Comparison of ENCODE assay signal across 20 cellular contexts in the genomic region with DNA sequence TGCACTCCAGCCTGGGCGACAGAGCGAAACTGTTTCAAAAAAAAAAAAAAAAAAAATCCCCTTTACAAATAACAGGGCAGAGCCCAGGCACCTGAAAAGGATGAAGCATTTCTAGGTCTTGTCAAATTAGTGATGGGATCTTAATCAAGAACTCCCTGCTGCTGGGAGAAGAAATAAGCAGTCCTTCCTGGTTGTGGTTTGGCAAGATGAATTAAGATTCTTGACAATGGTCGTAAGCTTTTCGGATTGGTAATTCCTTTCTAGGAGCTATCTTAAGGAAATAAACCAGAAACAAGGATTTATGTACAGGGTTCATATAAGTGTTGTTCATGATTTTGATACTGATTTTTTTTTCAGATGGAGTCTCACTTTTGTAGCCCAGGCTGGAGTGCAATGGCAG. TPM values are rescaled to one million over a fixed set of nuclear protein-coding genes. Genes with fewer than 3 reads are reported as not detected.
"Had no signal": no experiment of that assay in that cellular context is flagged by ENCODE, and none has a peak within 500 bp of the region (broad histone marks: within the 10 kb centered on the region; RNA-seq: fewer than 3 reads in every experiment).

No MANE protein-coding gene starts in this region.

- DNase-seq: effector memory CD4-positive, alpha-beta T cell; gastrocnemius medialis; glutamatergic neuron; islet precursor cell; mucosa of descending colon; psoas muscle; retina; stimulated activated CD4-positive, alpha-beta T cell treated with anti-CD3 and anti-CD28 coated beads, Interleukin-12 subunit alpha, Interleukin-12 subunit beta, amount 100 ng/mL, for 4 hours; stimulated activated naive CD4-positive, alpha-beta T cell; stomach; substantia nigra; transverse colon had no signal

- H3K4me3 ChIP-seq: gastrocnemius medialis, mucosa of descending colon, psoas muscle, skin epidermis, stomach, thoracic aorta, transverse colon had no signal

- H3K9me3 ChIP-seq: gastrocnemius medialis, mucosa of descending colon, neutrophil, psoas muscle, stomach, thoracic aorta, transverse colon had no signal

- H3K27ac ChIP-seq: gastrocnemius medialis, neutrophil, psoas muscle, skin epidermis, stomach, transverse colon had no signal

- H3K36me3 ChIP-seq: gastrocnemius medialis, neutrophil, stomach, thoracic aorta, transverse colon had no signal

RNA-seq across cellular contexts. Expression of a gene that starts 39.4 kb away (rescaled TPM):
- total RNA-seq: esophagus mucosa, fibroblast of villous mesenchyme, left lobe of liver, osteoblast, urinary bladder had no signal
